Comparison of ENCODE assay signal across 8 cellular contexts in genomic region chrX:12949927-12950656, GRCh38. TPM values are rescaled to one million over a fixed set of nuclear protein-coding genes. Genes with fewer than 3 reads are reported as not detected.
DNase-seq lines count a peak whose midpoint lies in the region; ATAC-seq lines count a peak whose summit lies in the region.

No MANE protein-coding gene starts in this region.

- H3K36me3 Mint-ChIP-seq in T-helper 2 cell treated with Interferon-gamma antibody and Interleukin-4, amounts not matched to agents 5 μg/mL and 100 μg/mL, for 36 hours (ENCODE audit: low read depth) = no peaks in the 10 kb centered on the region

- no peaks in the 10 kb centered on the region for H3K9me3 Mint-ChIP-seq in T-helper 2 cell treated with Interferon-gamma antibody and Interleukin-4, amounts not matched to agents 5 μg/mL and 100 μg/mL, for 36 hours

- H3K4me1 Mint-ChIP-seq in T-helper 2 cell treated with Interferon-gamma antibody and Interleukin-4, amounts not matched to agents 5 μg/mL and 100 μg/mL, for 36 hours (ENCODE audit: low read depth) = peaks cover 67% of the 10 kb centered on the region

- peak; percentile 86 for DNase-seq in A172 (ENCODE audit: low spot score)
- peak; percentile 86 for DNase-seq in T-helper 2 cell treated with Interferon-gamma antibody and Interleukin-4, amounts not matched to agents 5 μg/mL and 100 μg/mL, for 36 hours (ENCODE audit: low spot score)
- DNase-seq in astrocyte of the hippocampus (ENCODE audit: low read depth, low spot score) = peak; percentile 81
- peak; percentile 74 for DNase-seq in inferior parietal cortex (ENCODE audit: extremely low spot score)
- DNase-seq in stimulated activated CD4-positive, alpha-beta T cell treated with anti-CD3 and anti-CD28 coated beads, Interleukin-15, amount 100 ng/mL, for 1 hour (ENCODE audit: low read depth in 1 of 2, low spot score in 1 of 2) = peak; percentile 57 to 69
- DNase-seq in NCI-H128 (lab: John Stamatoyannopoulos, UW; ENCODE audit: unreplicated experiment) = no peak

- no peaks in the 10 kb centered on the region for H3K27me3 Mint-ChIP-seq in T-helper 2 cell treated with Interferon-gamma antibody and Interleukin-4, amounts not matched to agents 5 μg/mL and 100 μg/mL, for 36 hours (ENCODE audit: low read depth)

- peak overlapping the region; percentile 90 for H3K4me3 Mint-ChIP-seq in T-helper 2 cell treated with Interferon-gamma antibody and Interleukin-4, amounts not matched to agents 5 μg/mL and 100 μg/mL, for 36 hours

- peak overlapping the region; percentile 95 for H3K27ac Mint-ChIP-seq in T-helper 2 cell treated with Interferon-gamma antibody and Interleukin-4, amounts not matched to agents 5 μg/mL and 100 μg/mL, for 36 hours

- ATAC-seq in GM19035 (IDR thresholded peaks at IDR 0.05; ENCODE audit: unreplicated experiment) (peak; percentile 48), HG03469 (IDR thresholded peaks at IDR 0.05; ENCODE audit: unreplicated experiment) (peak; percentile 38)

RNA-seq across cellular contexts. Expression of gene TMSB4X, which starts 24.8 kb away (rescaled TPM):
- 16,491 and 16,946 TPM in 2 replicates for total RNA-seq in A172 (2014; rRNA removed; shearing (Covaris generic))

RNA-seq across cellular contexts. Expression of gene TLR8, which starts 43.7 kb away (rescaled TPM):
- total RNA-seq in A172 (2014; rRNA removed; shearing (Covaris generic)) = not detected in 2 replicates
